ENCODE assay signal across 27 cellular contexts in genomic region chr7:142111509-142111908, GRCh38. TPM values are rescaled to one million over a fixed set of nuclear protein-coding genes. Genes with fewer than 3 reads are reported as not detected.
DNase-seq lines count a peak whose midpoint lies in the region; ATAC-seq, FAIRE-seq and TF ChIP-seq lines count a peak whose summit lies in the region.
"Had no signal": no experiment of that assay in that cellular context is flagged by ENCODE, and none has a peak within 500 bp of the region (broad histone marks: within the 10 kb centered on the region; RNA-seq: fewer than 3 reads in every experiment).

Gene MGAM2, plus strand, starts transcription at chr7:142111718. Its CDS starts 5,156 bp downstream, at chr7:142116874.

- 0 out of 4 replicates have a peak within 1 kb of the TSS, but pooled peaks of 1 of the 2 experiments have one; percentile 8 for H3K4me2 ChIP-seq in H1 (ENCODE audit: insufficient read depth in 1 of 2, low read depth in 2 of 2, low read length in 2 of 2)
- H3K4me2 ChIP-seq: smooth muscle cell had no signal

- no peak within 1 kb of the TSS for H3K23ac ChIP-seq in H1 (ENCODE audit: insufficient read length)

- DNase-seq in LoVo (ENCODE audit: low spot score) (peak; percentile 79), NCI-H774 (lab: John Stamatoyannopoulos, UW) (peak; percentile 30), H1 (ENCODE audit: low read depth in 1 of 2, low spot score in 2 of 2) (no peak), pons (ENCODE audit: low spot score) (peak; percentile 32), psoas muscle (no peak), Caco-2 (no peak)
- DNase-seq: activated CD4-positive, alpha-beta T cell treated with anti-CD3 and anti-CD28 coated beads for 1 hour; aorta; CD8-positive, alpha-beta memory T cell; effector CD4-positive, alpha-beta T cell; esophagus squamous epithelium; Kasumi-1; kidney glomerular epithelial cell; NCI-H82; nephron progenitor cell; stimulated activated CD4-positive, alpha-beta T cell treated with anti-CD3 and anti-CD28 coated beads, Interleukin-2, amount 100 ng/mL, for 48 hours; T1000; upper lobe of left lung had no signal

- H3K27me3 ChIP-seq in H1 (replicated peaks in 1 of 4; ENCODE audit: control insufficient read depth in 3 of 4, extremely low read depth in 1 of 4, insufficient read depth in 3 of 4, low read length in 3 of 4) (no peaks in the 10 kb centered on the region), psoas muscle (ENCODE audit: insufficient read depth in 3 of 3, low read length in 2 of 3) (peaks cover 0 to 3% (median 0%) of the 10 kb centered on the region in 3 donors), Caco-2 (replicated peaks; ENCODE audit: control insufficient read depth, insufficient read depth, low read length) (no peaks in the 10 kb centered on the region)
- H3K27me3 ChIP-seq: esophagus squamous epithelium, upper lobe of left lung had no signal

- no peak within 1 kb of the TSS for H3K4me3 Mint-ChIP-seq in Caco-2 (ENCODE audit: unreplicated experiment)
- H3K4me3 Mint-ChIP-seq: activated naive CD4-positive, alpha-beta T cell treated with anti-CD3 and anti-CD28 coated beads, Interleukin-2, amount 50 U/mL, for 24 hours; CD8-positive, alpha-beta memory T cell; central memory CD8-positive, alpha-beta T cell; memory B cell; nephron progenitor cell; stimulated activated naive CD8-positive, alpha-beta T cell treated with anti-CD3 and anti-CD28 coated beads, Interleukin-15, Interleukin-2, amounts not matched to agents 100 ng/mL and 50 ng/mL, for 24 hours had no signal

- H4K8ac ChIP-seq in H1 (ENCODE audit: extremely low read depth, insufficient read depth, low read length) = no peak within 1 kb of the TSS

- H2BK12ac ChIP-seq in H1 (ENCODE audit: low read depth, low read length) = peak within 1 kb of the TSS; percentile 1; the same call in 1 of the 2 replicates

- H3K27ac ChIP-seq in H1 (ENCODE audit: low read depth, low read length) = no peak within 1 kb of the TSS
- no peak within 1 kb of the TSS for H3K27ac ChIP-seq in psoas muscle
- H3K27ac ChIP-seq: esophagus squamous epithelium, upper lobe of left lung had no signal

- POLR2A ChIA-PET in H1 (lab: Charles Lee; ENCODE audit: partially characterized antibody) = interaction anchor here (0.6 kb wide), 1 partner anchor 89 kb away, joined by 3 read pairs; no protein-coding TSS in a partner anchor
- POLR2A ChIA-PET in Caco-2 (lab: Charles Lee) = no interaction called here

- peaks cover 0 to 7% (median 3%) of the 10 kb centered on the region in 4 experiments; a peak in 4 of 7 replicates for H3K4me1 ChIP-seq in H1 (replicated peaks in 1 of 4; ENCODE audit: control insufficient read depth in 3 of 4, insufficient read depth in 4 of 4, low read length in 3 of 4)
- no peaks in the 10 kb centered on the region for H3K4me1 ChIP-seq in psoas muscle
- H3K4me1 ChIP-seq in Caco-2 = peaks cover 4% of the 10 kb centered on the region
- H3K4me1 ChIP-seq: esophagus squamous epithelium, upper lobe of left lung had no signal

- H3K79me2 ChIP-seq in H1 (ENCODE audit: control insufficient read depth in 1 of 2, insufficient read depth in 2 of 2, low read length in 2 of 2) = no peaks in the 10 kb centered on the region

- no peak within 1 kb of the TSS for H3K14ac ChIP-seq in H1 (ENCODE audit: insufficient read length)

- no peak within 1 kb of the TSS for H3K56ac ChIP-seq in H1 (replicated peaks; ENCODE audit: insufficient read length, low read depth, low read length)

- H2AK5ac ChIP-seq in H1 (ENCODE audit: low read depth, low read length) = no peak within 1 kb of the TSS

- H3K79me1 ChIP-seq in H1 (ENCODE audit: low read depth, low read length) = no peaks in the 10 kb centered on the region

- WGBS in H1 (ENCODE audit: extremely low coverage in 1 of 2, insufficient coverage in 1 of 2, insufficient read length in 1 of 2, insufficient replicate concordance in 2 of 2, low coverage in 1 of 2, low lambda C conversion rate in 2 of 2, missing lambda C conversion rate in 1 of 2), 2 experiments = 86% methylated on average over 4 of the region's 4 CpGs; no CpG with 5 or more reads in 1 of the 2 experiments
- 60 to 64% (median 62%) methylated on average over 4 of the region's 4 CpGs for WGBS in psoas muscle, 3 donors

- FAIRE-seq in H1 (lab: Jason Lieb, UNC) = no peak
- FAIRE-seq: H54 had no signal

- H2BK15ac ChIP-seq in H1 (ENCODE audit: low read length) = no peak within 1 kb of the TSS

- no peaks in the 10 kb centered on the region for H3K9me3 Mint-ChIP-seq in Caco-2 (ENCODE audit: unreplicated experiment)
- H3K9me3 Mint-ChIP-seq: activated naive CD4-positive, alpha-beta T cell treated with anti-CD3 and anti-CD28 coated beads, Interleukin-2, amount 50 U/mL, for 24 hours; central memory CD8-positive, alpha-beta T cell; nephron progenitor cell; stimulated activated naive CD8-positive, alpha-beta T cell treated with anti-CD3 and anti-CD28 coated beads, Interleukin-15, Interleukin-2, amounts not matched to agents 100 ng/mL and 50 ng/mL, for 24 hours had no signal

- TF ChIP-seq RAD21 in H1 (IDR thresholded peaks at IDR 0.05 in 1 of 2, conservative IDR thresholded peaks at IDR 0.05 in 1 of 2; ENCODE audit: low read depth in 2 of 2, low read length in 2 of 2) = no peak

- no peaks in the 10 kb centered on the region; the same call in 1 of the 2 replicates for H3K23me2 ChIP-seq in H1 (ENCODE audit: low read depth, low read length)

- H3K36me3 ChIP-seq in H1 (ENCODE audit: control insufficient read depth in 2 of 4, insufficient read depth in 4 of 4, low read length in 3 of 4) (no peaks in the 10 kb centered on the region), psoas muscle (ENCODE audit: insufficient read depth in 1 of 2, low read depth in 1 of 2) (no peaks in the 10 kb centered on the region), Caco-2 (ENCODE audit: control insufficient read depth, insufficient read depth, low read length) (no peaks in the 10 kb centered on the region)
- H3K36me3 ChIP-seq: esophagus squamous epithelium, upper lobe of left lung had no signal

- no peak for TF ChIP-seq EP300 in H1 (IDR thresholded peaks at IDR 0.05; ENCODE audit: borderline replicate concordance in 1 of 2, low read depth in 2 of 2, low read length in 2 of 2)

- H2BK120ac ChIP-seq in H1 (replicated peaks; ENCODE audit: low read depth, low read length) = no peak within 1 kb of the TSS

- no peak for TF ChIP-seq CTCF in H1 (IDR thresholded peaks at IDR 0.05; ENCODE audit: control extremely low read depth in 1 of 3, insufficient read depth in 1 of 3, low read depth in 1 of 3, low read length in 3 of 3)
- no peak for TF ChIP-seq CTCF in psoas muscle (IDR thresholded peaks at IDR 0.05)
- no peak for TF ChIP-seq CTCF in Caco-2 (IDR thresholded peaks at IDR 0.05; ENCODE audit: insufficient read depth in 1 of 2, low read depth in 1 of 2, low read length in 1 of 2, severe bottlenecking in 1 of 2, unreplicated experiment in 1 of 2)

- no peaks in the 10 kb centered on the region for H3K9me3 ChIP-seq in H1 (ENCODE audit: insufficient read depth in 2 of 2, low read depth in 1 of 2, low read length in 1 of 2)
- H3K9me3 ChIP-seq in psoas muscle = no peaks in the 10 kb centered on the region
- no peaks in the 10 kb centered on the region for H3K9me3 ChIP-seq in Caco-2
- H3K9me3 ChIP-seq: esophagus squamous epithelium, upper lobe of left lung had no signal

- no peak within 1 kb of the TSS for H3K27ac Mint-ChIP-seq in Caco-2 (ENCODE audit: unreplicated experiment)
- H3K27ac Mint-ChIP-seq: activated naive CD4-positive, alpha-beta T cell treated with anti-CD3 and anti-CD28 coated beads, Interleukin-2, amount 50 U/mL, for 24 hours; CD8-positive, alpha-beta memory T cell; memory B cell; nephron progenitor cell; stimulated activated naive CD8-positive, alpha-beta T cell treated with anti-CD3 and anti-CD28 coated beads, Interleukin-15, Interleukin-2, amounts not matched to agents 100 ng/mL and 50 ng/mL, for 24 hours had no signal

- H3K4me3 ChIP-seq in H1 (ENCODE audit: extremely low read depth in 1 of 4, insufficient read depth in 2 of 4, low read depth in 3 of 4, low read length in 4 of 4) = no peak within 1 kb of the TSS
- no peak within 1 kb of the TSS for H3K4me3 ChIP-seq in psoas muscle
- H3K4me3 ChIP-seq in Caco-2 (ENCODE audit: low read depth, low read length) = no peak within 1 kb of the TSS
- H3K4me3 ChIP-seq: esophagus squamous epithelium, smooth muscle cell, upper lobe of left lung had no signal

- no peaks in the 10 kb centered on the region for H4K20me1 ChIP-seq in H1 (replicated peaks in 1 of 2; ENCODE audit: control insufficient read depth in 1 of 2, insufficient read depth in 2 of 2, low read length in 2 of 2)

- H4K5ac ChIP-seq in H1 (ENCODE audit: insufficient read length, low read depth, low read length) = no peak within 1 kb of the TSS

- BruUV-seq in Caco-2 (replicated peaks; lab: Mats Ljungman, UMichigan) = no TSS peak

- H3K9ac ChIP-seq in H1 (replicated peaks in 1 of 4; ENCODE audit: extremely low read depth in 1 of 4, low read depth in 3 of 4, low read length in 3 of 4) = no peak within 1 kb of the TSS

- H3K27me3 Mint-ChIP-seq in Caco-2 (ENCODE audit: insufficient read depth, unreplicated experiment) = no peaks in the 10 kb centered on the region

- no peak within 1 kb of the TSS for H2BK5ac ChIP-seq in H1 (ENCODE audit: low read depth, low read length)

- no peak within 1 kb of the TSS for H2BK20ac ChIP-seq in H1 (ENCODE audit: low read length)

- peak within 1 kb of the TSS; percentile 25; the same call in 1 of the 2 replicates for H2AFZ ChIP-seq in H1 (ENCODE audit: low read length)

- H3K4ac ChIP-seq in H1 (replicated peaks; ENCODE audit: insufficient read length, low read depth, low read length) = no peak within 1 kb of the TSS

- peaks cover 6% of the 10 kb centered on the region for H3K36me3 Mint-ChIP-seq in Caco-2 (ENCODE audit: insufficient read depth, unreplicated experiment)
- H3K36me3 Mint-ChIP-seq: activated naive CD4-positive, alpha-beta T cell treated with anti-CD3 and anti-CD28 coated beads, Interleukin-2, amount 50 U/mL, for 24 hours; CD8-positive, alpha-beta memory T cell; memory B cell had no signal

- no peak for TF ChIP-seq POLR2A in H1 (IDR thresholded peaks at IDR 0.05; ENCODE audit: control extremely low read depth in 1 of 2, low read depth in 2 of 2, low read length in 2 of 2)

- ATAC-seq in psoas muscle (no peak), HG03039 (IDR thresholded peaks at IDR 0.05; ENCODE audit: unreplicated experiment) (no peak)
- ATAC-seq: SK-N-SH treated with all-trans-retinoic acid at 6 μM for 48 hours had no signal

- CTCF ChIA-PET in H1 (lab: Charles Lee; ENCODE audit: partially characterized antibody) = interaction anchor here (0.7 to 2.9 kb wide), 5 partner anchors 8 to 136 kb away, joined by 3 to 9 read pairs (median 5); no protein-coding TSS in a partner anchor
- CTCF ChIA-PET in Caco-2 (lab: Charles Lee) = no interaction called here

- peaks cover 17% of the 10 kb centered on the region for H3K4me1 Mint-ChIP-seq in Caco-2 (ENCODE audit: low read depth, unreplicated experiment)
- H3K4me1 Mint-ChIP-seq: activated naive CD4-positive, alpha-beta T cell treated with anti-CD3 and anti-CD28 coated beads, Interleukin-2, amount 50 U/mL, for 24 hours; CD8-positive, alpha-beta memory T cell; central memory CD8-positive, alpha-beta T cell; memory B cell; nephron progenitor cell had no signal

- no peak within 1 kb of the TSS for H4K91ac ChIP-seq in H1 (replicated peaks; ENCODE audit: insufficient read length, low read length)

- intact Hi-C loops in psoas muscle (cut with DNase I) (no loop called here), Caco-2 (cut with micrococcal nuclease; ENCODE audit: unreplicated experiment) (no loop called here)

- no peak within 1 kb of the TSS for H3K18ac ChIP-seq in H1 (ENCODE audit: extremely low read depth, low read length)

RNA-seq across cellular contexts. Expression of gene MGAM2, which starts in this region (rescaled TPM):
- not detected in 2 replicates for total RNA-seq in H1 (2021; fragmentation: NEBNext Ultra II Directional; extraction: Animal tissue kit (Norgen Biotek cat#: 25700))
- polyA plus RNA-seq in H1 (2011; rRNA removed) = 0.02 and 0.03 TPM in 2 replicates
- 0.03 TPM for polyA plus RNA-seq in H1 (2011; cell fraction: cytosol; rRNA removed)
- 0.06 TPM for polyA plus RNA-seq in H1 (2011; cell fraction: nucleus; rRNA removed)
- not detected in 4 replicates for polyA plus RNA-seq in H1 (2012, experiment 1 of 2)
- not detected for polyA plus RNA-seq in H1 (2012, experiment 2 of 2)
- 0.02 TPM for polyA plus RNA-seq in H1 (2013, experiment 1 of 2)
- polyA plus RNA-seq in H1 (2013, experiment 2 of 2) = not detected
- polyA minus RNA-seq in H1 (2011; rRNA and poly(A)+ RNA removed) = 0.20 TPM in 1 of 2 replicates, not detected in the other
- not detected for polyA minus RNA-seq in H1 (2011; cell fraction: cytosol; rRNA and poly(A)+ RNA removed)
- not detected for polyA minus RNA-seq in H1 (2011; cell fraction: nucleus; rRNA and poly(A)+ RNA removed)
- total RNA-seq in psoas muscle = under 1 TPM in 1 of 4 donors, not detected in 3; 0.06 TPM
- polyA plus RNA-seq in psoas muscle = under 1 TPM in 1 of 3 donors, not detected in 2; 0.03 TPM
- 0.70 and 0.93 TPM in 2 replicates for total RNA-seq in Caco-2 (2022)
- total RNA-seq: activated CD8-positive, alpha-beta memory T cell treated with anti-CD3 and anti-CD28 coated beads for 36 hours; CD8-positive, alpha-beta memory T cell; smooth muscle cell had no signal
- polyA plus RNA-seq: CD8-positive, alpha-beta memory T cell; smooth muscle cell had no signal

Comparison
In these comparisons a context has a peak if more than half of its experiments do, and no peak if none do; other contexts are left out.
1. DNase-seq: peak in LoVo (single experiment), NCI-H774 (single experiment) and pons (single experiment); none in H1 (0 of 2), psoas muscle (0 of 2) and Caco-2 (0 of 2).